Comparison of ENCODE assay signal across 1 cellular context in genomic region chr4:109722357-109722756, GRCh38.
A peak's percentile ranks its signal among the peaks of the same experiment; 100 is the strongest.
TF ChIP-seq lines count a peak whose summit lies in the region.

No MANE protein-coding gene starts in this region.

TF ChIP-seq in K562, 482 proteins besides CTCF, POLR2A, EP300 and RAD21 (continued from another document):
- TF ChIP-seq AFF1 (IDR thresholded peaks at IDR 0.05; ENCODE audit: low read depth in 1 of 2, partially characterized antibody in 2 of 2) (no peak), MTA1 (IDR thresholded peaks at IDR 0.05; ENCODE audit: borderline replicate concordance) (no peak), ZNF12 (CRISPR knock-in tag; IDR thresholded peaks at IDR 0.05) (peak; percentile 64; the same call in 1 of the 2 replicates), RUNX1 (IDR thresholded peaks at IDR 0.05; ENCODE audit: low read depth) (no peak), RBM34 (IDR thresholded peaks at IDR 0.05; ENCODE audit: borderline replicate concordance, insufficient read depth, low read length) (no peak), SREBF2 (CRISPR knock-in tag; IDR thresholded peaks at IDR 0.05) (peak; percentile 84; the same call in 1 of the 2 replicates), GTF3C2 (IDR thresholded peaks at IDR 0.05; ENCODE audit: borderline replicate concordance, extremely low read depth, insufficient read length) (no peak), E2F3 (CRISPR knock-in tag; IDR thresholded peaks at IDR 0.05) (no peak)
